20 cellular contexts compared by ENCODE assay signal in genomic region chr15:67750371-67750770, GRCh38.
"Had no signal": no experiment of that assay in that cellular context is flagged by ENCODE, and none has a peak within 500 bp of the region (broad histone marks: within the 10 kb centered on the region; RNA-seq: fewer than 3 reads in every experiment).

No MANE protein-coding gene starts in this region.

- H3K4me3 ChIP-seq: coronary artery, lung, neural progenitor cell, ovary, sigmoid colon, thoracic aorta had no signal

- H3K36me3 ChIP-seq: neural progenitor cell, ovary, sigmoid colon, thoracic aorta had no signal

- H3K27me3 Mint-ChIP-seq: central memory CD8-positive, alpha-beta T cell had no signal

- H3K27ac Mint-ChIP-seq: immature natural killer cell, neural progenitor cell had no signal

- H3K9me3 ChIP-seq: ovary, sigmoid colon, thoracic aorta had no signal

- H3K4me3 Mint-ChIP-seq: central memory CD8-positive, alpha-beta T cell; immature natural killer cell; neural progenitor cell had no signal

- H3K4me1 Mint-ChIP-seq: neural progenitor cell had no signal

- H3K27me3 ChIP-seq: neural progenitor cell, ovary, sigmoid colon had no signal

- H3K4me2 ChIP-seq: neural progenitor cell had no signal

- H2AFZ ChIP-seq: neural progenitor cell had no signal

- DNase-seq: activated CD4-positive, alpha-beta T cell treated with anti-CD3 and anti-CD28 coated beads for 1 hour; activated CD4-positive, alpha-beta T cell treated with anti-CD3 and anti-CD28 coated beads, Interleukin-2, amount 50 U/mL, for 4 hours; activated naive CD4-positive, alpha-beta T cell treated with anti-CD3 and anti-CD28 coated beads, Interleukin-2, amount 50 U/mL, for 16 hours; activated T-cell treated with anti-CD3 and anti-CD28 coated beads for 4 hours; amniotic stem cell; effector CD4-positive, alpha-beta T cell; foreskin melanocyte; immature natural killer cell; left colon; midbrain; ovary; sigmoid colon; stimulated activated CD4-positive, alpha-beta T cell treated with anti-CD3 and anti-CD28 coated beads, Interleukin-1b, Interleukin-23, amount 100 ng/mL, for 48 hours; T-helper 1 cell; T1000 had no signal

- H3K27ac ChIP-seq: coronary artery, neural progenitor cell, ovary, sigmoid colon, thoracic aorta had no signal

- H3K9me3 Mint-ChIP-seq: central memory CD8-positive, alpha-beta T cell; immature natural killer cell; neural progenitor cell had no signal

- H3K9ac ChIP-seq: neural progenitor cell had no signal
